In genomic region chr17:45388604-45389325, GRCh38 we compare ENCODE assay signal across 19 cellular contexts. TPM values are rescaled to one million over a fixed set of nuclear protein-coding genes. Genes with fewer than 3 reads are reported as not detected.
DNase-seq lines count a peak whose midpoint lies in the region; ATAC-seq and TF ChIP-seq lines count a peak whose summit lies in the region.
"Had no signal": no experiment of that assay in that cellular context is flagged by ENCODE, and none has a peak within 500 bp of the region (broad histone marks: within the 10 kb centered on the region; RNA-seq: fewer than 3 reads in every experiment).

No MANE protein-coding gene starts in this region.

- H3K27me3 Mint-ChIP-seq in GM23338 (ENCODE audit: insufficient read depth, low read depth, poor library complexity) = peaks cover 19% of the 10 kb centered on the region
- peaks cover 10% of the 10 kb centered on the region for H3K27me3 Mint-ChIP-seq in activated T-helper 17 cell treated with anti-CD3 and anti-CD28 coated beads, Interleukin-2, amount 50 U/mL, for 72 hours

- TF ChIP-seq CTCF in GM23338 (conservative IDR thresholded peaks at IDR 0.05; ENCODE audit: low read depth in 2 of 2) = no peak

- no peaks in the 10 kb centered on the region for H4K20me1 ChIP-seq in GM23338 (replicated peaks; ENCODE audit: insufficient read depth)

- H3F3A ChIP-seq in GM23338 (replicated peaks; ENCODE audit: low read depth) = no peaks in the 10 kb centered on the region

- no peaks in the 10 kb centered on the region for H3K79me2 ChIP-seq in GM23338 (replicated peaks; ENCODE audit: insufficient read depth)

- H3K27me3 ChIP-seq in GM23338 (ENCODE audit: insufficient read depth) = no peaks in the 10 kb centered on the region

- no peaks in the 10 kb centered on the region for H3K9me2 ChIP-seq in GM23338 (ENCODE audit: insufficient read depth)

- H3K36me3 Mint-ChIP-seq in GM23338 (ENCODE audit: low read depth) = no peaks in the 10 kb centered on the region
- H3K36me3 Mint-ChIP-seq in activated T-helper 17 cell treated with anti-CD3 and anti-CD28 coated beads, Interleukin-2, amount 50 U/mL, for 72 hours (ENCODE audit: low read depth) = no peaks in the 10 kb centered on the region
- H3K36me3 Mint-ChIP-seq: immature natural killer cell had no signal

- H3K27ac ChIP-seq in GM23338 (ENCODE audit: low read depth) = no peak overlapping the region
- H3K27ac ChIP-seq: SK-N-MC, tibial nerve had no signal

- no peak overlapping the region for H3K27ac Mint-ChIP-seq in GM23338
- peak overlapping the region; percentile 1 for H3K27ac Mint-ChIP-seq in activated T-helper 17 cell treated with anti-CD3 and anti-CD28 coated beads, Interleukin-2, amount 50 U/mL, for 72 hours
- H3K27ac Mint-ChIP-seq: endodermal cell, nephron had no signal

- no peak overlapping the region for H3K4me3 ChIP-seq in GM23338
- H3K4me3 ChIP-seq: SK-N-MC, tibial nerve had no signal

- peak overlapping the region; percentile 72; the same call in 1 of the 2 replicates for H2AFZ ChIP-seq in GM23338

- no peaks in the 10 kb centered on the region; the same call in 1 of the 2 replicates for H3K4me1 ChIP-seq in GM23338 (ENCODE audit: insufficient read depth)

- no peaks in the 10 kb centered on the region; the same call in 2 of the 3 replicates for H3K9me3 Mint-ChIP-seq in GM23338
- H3K9me3 Mint-ChIP-seq in activated T-helper 17 cell treated with anti-CD3 and anti-CD28 coated beads, Interleukin-2, amount 50 U/mL, for 72 hours = no peaks in the 10 kb centered on the region
- H3K9me3 Mint-ChIP-seq: endodermal cell, IgD-negative memory B cell, immature natural killer cell, nephron had no signal

- no peak overlapping the region for H3K4me3 Mint-ChIP-seq in GM23338
- H3K4me3 Mint-ChIP-seq in activated T-helper 17 cell treated with anti-CD3 and anti-CD28 coated beads, Interleukin-2, amount 50 U/mL, for 72 hours = no peak overlapping the region
- H3K4me3 Mint-ChIP-seq: endodermal cell, IgD-negative memory B cell, immature natural killer cell, nephron had no signal

- no peak overlapping the region for H3K4me2 ChIP-seq in GM23338

- H3K4me1 Mint-ChIP-seq in GM23338 = peaks cover 14% of the 10 kb centered on the region
- no peaks in the 10 kb centered on the region for H3K4me1 Mint-ChIP-seq in activated T-helper 17 cell treated with anti-CD3 and anti-CD28 coated beads, Interleukin-2, amount 50 U/mL, for 72 hours

- no peak for ATAC-seq in GM23338
- no peak for ATAC-seq in activated T-helper 17 cell treated with anti-CD3 and anti-CD28 coated beads, Interleukin-2, amount 50 U/mL, for 72 hours (replicated peaks)
- no peak for ATAC-seq in GM21447 (IDR thresholded peaks at IDR 0.05; ENCODE audit: unreplicated experiment)
- ATAC-seq in HG03571 (IDR thresholded peaks at IDR 0.05; ENCODE audit: unreplicated experiment) = no peak

- DNase-seq in AG08396 (ENCODE audit: low spot score) (peak; percentile 62), GM23338 (ENCODE audit: low spot score) (no peak), glomerular visceral epithelial cell (ENCODE audit: extremely low spot score) (peak; percentile 28)
- DNase-seq in stimulated activated CD4-positive, alpha-beta T cell treated with anti-CD3 and anti-CD28 coated beads, Interleukin-4, amount 100 ng/mL, for 4 hours = no peak
- no peak for DNase-seq in stimulated activated CD8-positive, alpha-beta memory T cell treated with anti-CD3 and anti-CD28 coated beads, Interleukin-4, amount 100 ng/mL, for 48 hours
- DNase-seq: activated naive CD4-positive, alpha-beta T cell treated with Interleukin-2 at 50 U/mL for 16 hours; AML-193; endodermal cell; immature natural killer cell; NCI-H1092 treated with DMSO at 0.1 percent for 48 hours; NCI-H345; stimulated activated CD4-positive, alpha-beta T cell treated with anti-CD3 and anti-CD28 coated beads, Interleukin-1b, Interleukin-23, amount 100 ng/mL, for 48 hours had no signal

- H3K36me3 ChIP-seq in GM23338 (ENCODE audit: insufficient read depth) = no peaks in the 10 kb centered on the region
- H3K36me3 ChIP-seq: tibial nerve had no signal

TF ChIP-seq in GM23338, 12 proteins besides CTCF, POLR2A, EP300 and RAD21 (continues in another document):
- TF ChIP-seq JUNB (IDR thresholded peaks at IDR 0.05; ENCODE audit: unreplicated experiment) = no peak
- no peak for TF ChIP-seq CREB1 (CRISPR knock-in tag; IDR thresholded peaks at IDR 0.05; ENCODE audit: low read depth)
- no peak for TF ChIP-seq ZNF114 (CRISPR knock-in tag; IDR thresholded peaks at IDR 0.05)
- no peak for TF ChIP-seq NANOG (IDR thresholded peaks at IDR 0.05; ENCODE audit: borderline replicate concordance)
- no peak for TF ChIP-seq REST (IDR thresholded peaks at IDR 0.05; ENCODE audit: unreplicated experiment)
- TF ChIP-seq ETS1 (IDR thresholded peaks at IDR 0.05) = no peak
- TF ChIP-seq ZNF331 (CRISPR knock-in tag; IDR thresholded peaks at IDR 0.05; ENCODE audit: low read depth) = no peak
- no peak for TF ChIP-seq POLR2AphosphoS5 (IDR thresholded peaks at IDR 0.05; ENCODE audit: low read depth)
- TF ChIP-seq STAT1 (IDR thresholded peaks at IDR 0.05; ENCODE audit: unreplicated experiment) = no peak
- TF ChIP-seq EZH2phosphoT487 (IDR thresholded peaks at IDR 0.05; ENCODE audit: unreplicated experiment) = no peak
- no peak for TF ChIP-seq EZH2 (IDR thresholded peaks at IDR 0.05; ENCODE audit: low read depth, unreplicated experiment)

RNA-seq across cellular contexts. Expression of gene ARHGAP27, which starts 43.9 kb away (rescaled TPM):
- 14.3 and 17.7 TPM in 2 replicates for total RNA-seq in GM23338 (2014; rRNA removed; shearing (Covaris generic))
- 5.3 and 5.9 TPM in 2 replicates for polyA plus RNA-seq in GM23338 (2016; fragmentation: Nextera tagmentation; extraction: Ambion mirVana)
- total RNA-seq in activated T-helper 17 cell treated with anti-CD3 and anti-CD28 coated beads, Interleukin-2, amount 50 U/mL, for 72 hours = 10 to 100 TPM; 54.5 to 55.5 TPM

Comparison
In these comparisons a context has a peak if more than half of its experiments do, and no peak if none do; other contexts are left out.
1. DNase-seq: peak in AG08396 (single experiment) and glomerular visceral epithelial cell (single experiment); none in GM23338 (single experiment), stimulated activated CD4-positive, alpha-beta T cell treated with anti-CD3 and anti-CD28 coated beads, Interleukin-4, amount 100 ng/mL, for 4 hours (0 of 2) and stimulated activated CD8-positive, alpha-beta memory T cell treated with anti-CD3 and anti-CD28 coated beads, Interleukin-4, amount 100 ng/mL, for 48 hours (single experiment).